Comparison of ENCODE assay signal across 8 cellular contexts in the genomic region with DNA sequence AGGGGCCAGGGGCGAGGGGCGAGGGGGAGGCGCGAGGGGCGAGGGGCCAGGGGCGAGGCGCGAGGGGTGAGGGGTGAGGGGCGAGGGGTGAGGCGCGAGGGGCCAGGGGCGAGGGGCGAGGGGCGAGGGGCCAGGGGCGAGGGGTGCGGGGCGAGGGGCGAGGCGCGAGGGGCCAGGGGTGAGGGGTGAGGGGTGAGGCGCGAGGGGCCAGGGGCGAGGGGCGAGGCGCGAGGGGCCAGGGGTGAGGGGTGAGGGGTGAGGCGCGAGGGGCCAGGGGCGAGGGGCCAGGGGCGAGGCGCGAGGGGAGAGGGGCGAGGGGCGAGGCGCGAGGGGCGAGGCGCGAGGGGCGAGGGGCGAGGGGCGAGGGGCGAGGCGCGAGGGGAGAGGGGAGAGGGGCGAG.
"Had no signal": no experiment of that assay in that cellular context is flagged by ENCODE, and none has a peak within 500 bp of the region (broad histone marks: within the 10 kb centered on the region; RNA-seq: fewer than 3 reads in every experiment).

No MANE protein-coding gene starts in this region.

- H3K27ac ChIP-seq: GM23248, HL-60 had no signal

- H3K4me3 ChIP-seq: GM23248, HAP-1, K562 had no signal

- H3K27ac Mint-ChIP-seq: HFFc6 had no signal

- H3K4me3 Mint-ChIP-seq: HFFc6 had no signal

- H3K36me3 ChIP-seq: HAP-1 had no signal

- DNase-seq: GOT3, HFFc6, IMR-90, KG1 had no signal

- H3K4me1 ChIP-seq: HAP-1 had no signal
